ENCODE assay signal across 15 cellular contexts in the genomic region with DNA sequence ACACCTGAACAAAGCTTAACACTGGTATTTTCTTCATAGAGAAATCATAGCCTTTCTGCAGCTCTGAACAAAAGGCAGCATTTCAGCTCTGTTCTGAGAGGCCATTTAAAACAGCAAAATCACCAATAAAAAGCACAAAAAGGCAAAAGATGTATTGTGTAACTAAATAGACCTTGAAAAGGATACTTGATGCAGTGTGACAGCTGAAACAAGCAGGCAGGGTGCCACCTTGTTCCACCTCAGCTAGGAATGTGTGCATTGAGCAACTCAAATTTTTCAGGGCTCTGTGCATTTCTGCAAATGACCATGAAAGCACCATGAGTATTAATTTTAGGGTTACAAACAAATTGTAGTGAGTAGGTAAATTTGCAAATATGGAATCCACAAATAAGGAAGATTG.
DNase-seq lines count a peak whose midpoint lies in the region; ATAC-seq and TF ChIP-seq lines count a peak whose summit lies in the region.
"Had no signal": no experiment of that assay in that cellular context is flagged by ENCODE, and none has a peak within 500 bp of the region (broad histone marks: within the 10 kb centered on the region; RNA-seq: fewer than 3 reads in every experiment).

No MANE protein-coding gene starts in this region.

- no peak overlapping the region for H3K27ac ChIP-seq in tibial nerve
- H3K27ac ChIP-seq: A549 had no signal

- H3K27me3 Mint-ChIP-seq in progenitor cell of endocrine pancreas, result peaks cover 3% of the 10 kb centered on the region

- TF ChIP-seq CTCF in AG10803 (conservative IDR thresholded peaks at IDR 0.05; ENCODE audit: low read length) (no peak), fibroblast of pulmonary artery (IDR thresholded peaks at IDR 0.05; ENCODE audit: low read length, missing control alignments) (no peak), progenitor cell of endocrine pancreas (IDR thresholded peaks at IDR 0.05; ENCODE audit: unreplicated experiment) (no peak), tibial nerve (IDR thresholded peaks at IDR 0.05) (no peak), omental fat pad (IDR thresholded peaks at IDR 0.05) (no peak)

- peaks cover 0 to 25% (median 3%) of the 10 kb centered on the region in 4 donors for H3K4me1 ChIP-seq in tibial nerve

- H3K27ac Mint-ChIP-seq in progenitor cell of endocrine pancreas, result peak overlapping the region; percentile 46

- no peak overlapping the region for H3K4me3 Mint-ChIP-seq in progenitor cell of endocrine pancreas (ENCODE audit: low read depth)

- H3K4me3 ChIP-seq in AG10803 (ENCODE audit: low read length), result no peak overlapping the region
- no peak overlapping the region for H3K4me3 ChIP-seq in fibroblast of pulmonary artery (replicated peaks; ENCODE audit: low read depth, low read length)
- no peak overlapping the region for H3K4me3 ChIP-seq in tibial nerve
- H3K4me3 ChIP-seq: A549, K562 had no signal

- peaks cover 21% of the 10 kb centered on the region for H3K4me1 Mint-ChIP-seq in progenitor cell of endocrine pancreas (ENCODE audit: low read depth)

- peaks cover 0 to 4% (median 0%) of the 10 kb centered on the region in 4 donors for H3K9me3 ChIP-seq in tibial nerve
- H3K9me3 ChIP-seq: A549 had no signal

- peaks cover 3% of the 10 kb centered on the region for H3K9me3 Mint-ChIP-seq in progenitor cell of endocrine pancreas (ENCODE audit: low read depth)

- TF ChIP-seq POLR2A in tibial nerve (IDR thresholded peaks at IDR 0.05), result no peak

- no peaks in the 10 kb centered on the region for H3K36me3 ChIP-seq in tibial nerve

- DNase-seq in AG10803 (ENCODE audit: low read depth) (peak; percentile 6), NCI-H2227 (lab: John Stamatoyannopoulos, UW; ENCODE audit: unreplicated experiment) (peak; percentile 56), fibroblast of pulmonary artery (ENCODE audit: low read depth) (peak; percentile 32), progenitor cell of endocrine pancreas (ENCODE audit: low spot score, unreplicated experiment) (no peak), tibial nerve (ENCODE audit: low spot score in 2 of 2) (no peak), omental fat pad (ENCODE audit: low spot score) (no peak)
- no peak for DNase-seq in stimulated activated CD4-positive, alpha-beta T cell treated with anti-CD3 and anti-CD28 coated beads, Interleukin-2, amount 100 ng/mL, for 24 hours
- DNase-seq: NCI-H1048, NCI-H146, NCI-H2107, NCI-H82, SHP77 had no signal

- H3K27me3 ChIP-seq in tibial nerve, result no peaks in the 10 kb centered on the region

- no peak for ATAC-seq in omental fat pad (ENCODE audit: low FRiP score)
- ATAC-seq: A549, HCT116, K562 had no signal

- H3K36me3 Mint-ChIP-seq in progenitor cell of endocrine pancreas (ENCODE audit: insufficient read depth), result no peaks in the 10 kb centered on the region

- TF ChIP-seq EP300 in tibial nerve (IDR thresholded peaks at IDR 0.05), result no peak

Comparison
In these comparisons a context has a peak if more than half of its experiments do, and no peak if none do; other contexts are left out.
1. DNase-seq: peak in AG10803 (single experiment), NCI-H2227 (single experiment) and fibroblast of pulmonary artery (single experiment); none in progenitor cell of endocrine pancreas (single experiment), tibial nerve (0 of 2), stimulated activated CD4-positive, alpha-beta T cell treated with anti-CD3 and anti-CD28 coated beads, Interleukin-2, amount 100 ng/mL, for 24 hours (0 of 2) and omental fat pad (single experiment).